ENCODE assay signal across 21 cellular contexts in the genomic region with DNA sequence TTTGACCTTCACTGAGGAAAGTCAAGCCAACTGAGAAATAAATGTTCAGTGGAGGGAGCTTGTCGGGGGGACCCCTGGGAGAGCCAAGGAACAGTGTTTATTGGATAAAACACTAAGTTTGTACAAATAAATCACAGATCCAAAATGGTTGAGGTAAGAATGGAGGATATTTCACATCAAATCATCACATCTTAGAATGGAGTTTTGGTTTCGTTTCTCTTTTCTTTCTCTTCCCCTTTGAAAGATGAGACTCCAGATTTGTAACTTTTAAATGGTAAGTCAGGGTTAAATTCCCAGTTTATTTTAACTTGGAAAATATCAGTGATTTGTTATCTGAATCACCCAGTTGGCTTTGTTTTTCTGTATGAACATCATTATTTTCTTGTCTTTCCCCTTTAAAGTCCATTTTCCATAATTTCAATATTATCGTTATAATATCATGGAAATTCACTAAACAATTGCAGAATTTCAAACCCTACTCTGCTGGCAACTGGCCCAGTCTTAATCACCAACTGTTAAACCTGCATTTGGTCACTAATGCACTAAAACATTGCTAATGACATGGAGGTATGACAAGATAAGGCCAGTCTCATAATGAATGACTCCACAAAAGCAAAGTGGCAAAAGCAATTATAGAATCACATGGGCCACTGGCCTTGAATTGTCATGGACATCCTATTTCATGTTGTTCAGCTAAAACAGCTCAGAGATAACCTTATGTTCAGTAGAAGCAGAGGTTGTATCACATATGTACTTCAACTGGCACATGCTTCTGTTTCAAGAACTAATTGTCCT.
DNase-seq lines count a peak whose midpoint lies in the region; TF ChIP-seq lines count a peak whose summit lies in the region.
"Had no signal": no experiment of that assay in that cellular context is flagged by ENCODE, and none has a peak within 500 bp of the region (broad histone marks: within the 10 kb centered on the region; RNA-seq: fewer than 3 reads in every experiment).

No MANE protein-coding gene starts in this region.

- H3K4me3 Mint-ChIP-seq in activated CD4-positive, alpha-beta memory T cell treated with anti-CD3 and anti-CD28 coated beads for 36 hours, result no peak overlapping the region
- H3K4me3 Mint-ChIP-seq: natural killer cell treated with Interleukin-12 subunit alpha and Interleukin-12 subunit beta and Interleukin-15 and Interleukin-18, amount 100 ng/mL, for 72 hours had no signal

- H3K9me3 Mint-ChIP-seq in activated CD4-positive, alpha-beta memory T cell treated with anti-CD3 and anti-CD28 coated beads for 36 hours, result no peaks in the 10 kb centered on the region
- H3K9me3 Mint-ChIP-seq: natural killer cell treated with Interleukin-12 subunit alpha and Interleukin-12 subunit beta and Interleukin-15 and Interleukin-18, amount 100 ng/mL, for 72 hours had no signal

- H3K9ac ChIP-seq in SK-N-SH, result no peak overlapping the region
- H3K9ac ChIP-seq: BLaER1 treated with 17β-estradiol and CSF1 and Interleukin-3, amounts not matched to agents 10 nM and 100 nM; KMS-11; parathyroid adenoma had no signal

- H3K27ac ChIP-seq in SK-N-SH (ENCODE audit: low read depth in 2 of 2, low read length in 1 of 2), result peak overlapping the region; percentile 12 to 95; a peak in 3 of 4 replicates
- H3K27ac ChIP-seq: BLaER1 treated with 17β-estradiol and CSF1 and Interleukin-3, amounts not matched to agents 10 nM and 100 nM; breast epithelium; KMS-11; left lung; parathyroid adenoma had no signal

- no peaks in the 10 kb centered on the region for H4K20me1 ChIP-seq in SK-N-SH (ENCODE audit: insufficient read depth)
- H4K20me1 ChIP-seq: BLaER1 treated with 17β-estradiol and CSF1 and Interleukin-3, amounts not matched to agents 10 nM and 100 nM had no signal

- TF ChIP-seq CTCF in SK-N-SH (IDR thresholded peaks at IDR 0.05), result no peak

- no peaks in the 10 kb centered on the region for H3K27me3 Mint-ChIP-seq in activated CD4-positive, alpha-beta memory T cell treated with anti-CD3 and anti-CD28 coated beads for 36 hours
- H3K27me3 Mint-ChIP-seq: natural killer cell treated with Interleukin-12 subunit alpha and Interleukin-12 subunit beta and Interleukin-15 and Interleukin-18, amount 100 ng/mL, for 72 hours had no signal

- no peaks in the 10 kb centered on the region for H3K9me3 ChIP-seq in SK-N-SH
- H3K9me3 ChIP-seq: BLaER1 treated with 17β-estradiol and CSF1 and Interleukin-3, amounts not matched to agents 10 nM and 100 nM; breast epithelium; left lung had no signal

- peak overlapping the region; percentile 89 for H2AFZ ChIP-seq in SK-N-SH (ENCODE audit: low read depth)
- H2AFZ ChIP-seq: parathyroid adenoma had no signal

- no peaks in the 10 kb centered on the region for H3K9me2 ChIP-seq in SK-N-SH

- no peaks in the 10 kb centered on the region for H3K36me3 ChIP-seq in SK-N-SH (replicated peaks in 1 of 2; ENCODE audit: control insufficient read depth in 1 of 2, insufficient read depth in 2 of 2, low read length in 1 of 2)
- H3K36me3 ChIP-seq: BLaER1 treated with 17β-estradiol and CSF1 and Interleukin-3, amounts not matched to agents 10 nM and 100 nM; breast epithelium; left lung had no signal

- TF ChIP-seq RAD21 in SK-N-SH (IDR thresholded peaks at IDR 0.05; ENCODE audit: low read length), result peak; percentile 54

- DNase-seq in NCI-H82 (lab: John Stamatoyannopoulos, UW) (peak; percentile 56), NCI-H82 treated with DMSO at 0.1 percent for 48 hours (lab: John Stamatoyannopoulos, UW; ENCODE audit: unreplicated experiment) (no peak), NCI-H1105 treated with DMSO at 0.1 percent for 48 hours (lab: John Stamatoyannopoulos, UW) (peak; percentile 81), SK-N-SH (peak; percentile 78), G401 (ENCODE audit: low spot score) (no peak), cerebellar cortex (ENCODE audit: low spot score) (no peak)
- DNase-seq in effector CD8-positive, alpha-beta T cell (lab: John Stamatoyannopoulos, UW), result no peak
- no peak for DNase-seq in activated CD4-positive, alpha-beta memory T cell treated with anti-CD3 and anti-CD28 coated beads for 36 hours
- DNase-seq: activated effector memory CD4-positive, alpha-beta T cell treated with Interleukin-2 at 50 U/mL for 16 hours; GDM1; left lung; midbrain; NCI-H1436 treated with DMSO at 0.1 percent for 48 hours; NCI-H446; stimulated activated CD4-positive, alpha-beta T cell treated with anti-CD3 and anti-CD28 coated beads, Interleukin-15, amount 100 ng/mL, for 24 hours; T-helper 1 cell had no signal

- H3K4me1 ChIP-seq in SK-N-SH (ENCODE audit: control insufficient read depth in 1 of 2, insufficient read depth in 2 of 2, low read depth in 1 of 2, low read length in 1 of 2), result peaks cover 0 to 14% of the 10 kb centered on the region in 2 experiments; a peak in 2 of 4 replicates
- H3K4me1 ChIP-seq: BLaER1 treated with 17β-estradiol and CSF1 and Interleukin-3, amounts not matched to agents 10 nM and 100 nM; breast epithelium; left lung; parathyroid adenoma had no signal

- no peaks in the 10 kb centered on the region for H3K79me2 ChIP-seq in SK-N-SH (ENCODE audit: insufficient read depth)
- H3K79me2 ChIP-seq: parathyroid adenoma had no signal

- CTCF ChIA-PET in SK-N-SH (lab: Yijun Ruan, JAX), result no interaction called here
- CTCF ChIA-PET in activated CD4-positive, alpha-beta memory T cell treated with anti-CD3 and anti-CD28 coated beads for 36 hours (lab: Charles Lee), result no interaction called here

- no peak overlapping the region for H3K27ac Mint-ChIP-seq in activated CD4-positive, alpha-beta memory T cell treated with anti-CD3 and anti-CD28 coated beads for 36 hours
- H3K27ac Mint-ChIP-seq: natural killer cell treated with Interleukin-12 subunit alpha and Interleukin-12 subunit beta and Interleukin-15 and Interleukin-18, amount 100 ng/mL, for 72 hours had no signal

- in situ Hi-C loops in G401 (cut with HindIII; ENCODE audit: low sequenced_read_pairs), result no loop called here

- WGBS in SK-N-SH (ENCODE audit: low lambda C conversion rate), result 42% methylated on average over 3 of the region's 3 CpGs

- no peaks in the 10 kb centered on the region for H3K27me3 ChIP-seq in SK-N-SH (ENCODE audit: insufficient read depth)
- H3K27me3 ChIP-seq: BLaER1 treated with 17β-estradiol and CSF1 and Interleukin-3, amounts not matched to agents 10 nM and 100 nM; breast epithelium; left lung had no signal

- POLR2A ChIA-PET in SK-N-SH (lab: Yijun Ruan, JAX), result no interaction called here
- POLR2A ChIA-PET in activated CD4-positive, alpha-beta memory T cell treated with anti-CD3 and anti-CD28 coated beads for 36 hours (lab: Charles Lee), result no interaction called here

- no peaks in the 10 kb centered on the region for H3K4me1 Mint-ChIP-seq in activated CD4-positive, alpha-beta memory T cell treated with anti-CD3 and anti-CD28 coated beads for 36 hours (ENCODE audit: low read depth)

- H3K4me3 ChIP-seq in SK-N-SH (ENCODE audit: low read depth in 2 of 2, low read length in 1 of 2), result no peak overlapping the region; a peak in 1 of 4 replicates
- H3K4me3 ChIP-seq: BLaER1 treated with 17β-estradiol and CSF1 and Interleukin-3, amounts not matched to agents 10 nM and 100 nM; breast epithelium; left lung had no signal

- peaks cover 6% of the 10 kb centered on the region for H3F3A ChIP-seq in SK-N-SH (replicated peaks; ENCODE audit: insufficient read depth)

- 0 out of 2 replicates have a peak overlapping the region, but pooled peaks have one; percentile 37 for H3K4me2 ChIP-seq in SK-N-SH
- H3K4me2 ChIP-seq: BLaER1 treated with 17β-estradiol and CSF1 and Interleukin-3, amounts not matched to agents 10 nM and 100 nM; KMS-11 had no signal

- intact Hi-C loops in activated CD4-positive, alpha-beta memory T cell treated with anti-CD3 and anti-CD28 coated beads for 36 hours (cut with micrococcal nuclease), result no loop called here

- no peaks in the 10 kb centered on the region for H3K36me3 Mint-ChIP-seq in activated CD4-positive, alpha-beta memory T cell treated with anti-CD3 and anti-CD28 coated beads for 36 hours
- H3K36me3 Mint-ChIP-seq: natural killer cell treated with Interleukin-12 subunit alpha and Interleukin-12 subunit beta and Interleukin-15 and Interleukin-18, amount 100 ng/mL, for 72 hours had no signal

- peak; percentile 87 to 100 for TF ChIP-seq EP300 in SK-N-SH (IDR thresholded peaks at IDR 0.05; ENCODE audit: borderline replicate concordance in 1 of 2, low read depth in 1 of 2, low read length in 1 of 2)

TF ChIP-seq in SK-N-SH, 30 proteins besides CTCF, POLR2A, EP300 and RAD21 (continues in another document):
- TF ChIP-seq, protein P1, sequence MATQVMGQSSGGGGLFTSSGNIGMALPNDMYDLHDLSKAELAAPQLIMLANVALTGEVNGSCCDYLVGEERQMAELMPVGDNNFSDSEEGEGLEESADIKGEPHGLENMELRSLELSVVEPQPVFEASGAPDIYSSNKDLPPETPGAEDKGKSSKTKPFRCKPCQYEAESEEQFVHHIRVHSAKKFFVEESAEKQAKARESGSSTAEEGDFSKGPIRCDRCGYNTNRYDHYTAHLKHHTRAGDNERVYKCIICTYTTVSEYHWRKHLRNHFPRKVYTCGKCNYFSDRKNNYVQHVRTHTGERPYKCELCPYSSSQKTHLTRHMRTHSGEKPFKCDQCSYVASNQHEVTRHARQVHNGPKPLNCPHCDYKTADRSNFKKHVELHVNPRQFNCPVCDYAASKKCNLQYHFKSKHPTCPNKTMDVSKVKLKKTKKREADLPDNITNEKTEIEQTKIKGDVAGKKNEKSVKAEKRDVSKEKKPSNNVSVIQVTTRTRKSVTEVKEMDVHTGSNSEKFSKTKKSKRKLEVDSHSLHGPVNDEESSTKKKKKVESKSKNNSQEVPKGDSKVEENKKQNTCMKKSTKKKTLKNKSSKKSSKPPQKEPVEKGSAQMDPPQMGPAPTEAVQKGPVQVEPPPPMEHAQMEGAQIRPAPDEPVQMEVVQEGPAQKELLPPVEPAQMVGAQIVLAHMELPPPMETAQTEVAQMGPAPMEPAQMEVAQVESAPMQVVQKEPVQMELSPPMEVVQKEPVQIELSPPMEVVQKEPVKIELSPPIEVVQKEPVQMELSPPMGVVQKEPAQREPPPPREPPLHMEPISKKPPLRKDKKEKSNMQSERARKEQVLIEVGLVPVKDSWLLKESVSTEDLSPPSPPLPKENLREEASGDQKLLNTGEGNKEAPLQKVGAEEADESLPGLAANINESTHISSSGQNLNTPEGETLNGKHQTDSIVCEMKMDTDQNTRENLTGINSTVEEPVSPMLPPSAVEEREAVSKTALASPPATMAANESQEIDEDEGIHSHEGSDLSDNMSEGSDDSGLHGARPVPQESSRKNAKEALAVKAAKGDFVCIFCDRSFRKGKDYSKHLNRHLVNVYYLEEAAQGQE (IDR thresholded peaks at IDR 0.05; ENCODE audit: low read depth, low read length), result 0 out of 2 replicates have a peak, but pooled peaks have one; percentile 44

Comparison
In these comparisons a context has a peak if more than half of its experiments do, and no peak if none do; other contexts are left out.
1. DNase-seq: peak in NCI-H82 (single experiment), NCI-H1105 treated with DMSO at 0.1 percent for 48 hours (single experiment) and SK-N-SH (single experiment); none in NCI-H82 treated with DMSO at 0.1 percent for 48 hours (single experiment), effector CD8-positive, alpha-beta T cell (single experiment), G401 (single experiment), activated CD4-positive, alpha-beta memory T cell treated with anti-CD3 and anti-CD28 coated beads for 36 hours (single experiment) and cerebellar cortex (single experiment).